In genomic region chr2:3322311-3322970, GRCh38 we compare ENCODE assay signal across 25 cellular contexts.
"Had no signal": no experiment of that assay in that cellular context is flagged by ENCODE, and none has a peak within 500 bp of the region (broad histone marks: within the 10 kb centered on the region; RNA-seq: fewer than 3 reads in every experiment).

No MANE protein-coding gene starts in this region.

- H3K4me1 ChIP-seq: psoas muscle, sigmoid colon, tibial nerve, upper lobe of left lung, uterus had no signal

- H3K4me3 ChIP-seq: lung, psoas muscle, sigmoid colon, thoracic aorta, tibial nerve, upper lobe of left lung, uterus had no signal

- DNase-seq: cortex of kidney; effector memory CD8-positive, alpha-beta T cell; erythroblast; hypothalamus; immature natural killer cell; left ventricle myocardium superior; natural killer cell; psoas muscle; right cardiac atrium; stimulated activated CD4-positive, alpha-beta T cell treated with anti-CD3 and anti-CD28 coated beads, Interleukin-2, amount 100 ng/mL, for 24 hours; stimulated activated CD4-positive, alpha-beta T cell treated with anti-CD3 and anti-CD28 coated beads, Interleukin-4, amount 100 ng/mL, for 24 hours; stimulated activated naive CD8-positive, alpha-beta T cell treated with anti-CD3 and anti-CD28 coated beads, Interleukin-15, Interleukin-2, amounts not matched to agents 100 U/mL and 50 U/mL, for 24 hours; substantia nigra; upper lobe of left lung; uterus had no signal

- H3K36me3 Mint-ChIP-seq: natural killer cell had no signal

- H3K36me3 ChIP-seq: thoracic aorta, uterus had no signal

- H3K4me1 Mint-ChIP-seq: neural crest cell; stimulated activated memory B cell treated with anti-CD40 and anti-IgM and Interleukin-4, amounts not matched to agents 10 μg/mL and 1 μg/mL and 100 μg/mL, for 72 hours had no signal

- H3K27me3 Mint-ChIP-seq: effector memory CD8-positive, alpha-beta T cell; memory B cell; stimulated activated memory B cell treated with anti-CD40 and anti-IgM and Interleukin-4, amounts not matched to agents 10 μg/mL and 1 μg/mL and 100 μg/mL, for 72 hours had no signal

- H3K9me3 ChIP-seq: psoas muscle, sigmoid colon, thoracic aorta, tibial nerve, upper lobe of left lung, uterus had no signal

- H3K27me3 ChIP-seq: sigmoid colon, tibial nerve, upper lobe of left lung, uterus had no signal

- H3K9me3 Mint-ChIP-seq: effector memory CD8-positive, alpha-beta T cell; immature natural killer cell; memory B cell; natural killer cell; neural crest cell; stimulated activated memory B cell treated with anti-CD40 and anti-IgM and Interleukin-4, amounts not matched to agents 10 μg/mL and 1 μg/mL and 100 μg/mL, for 72 hours had no signal

- H3K27ac ChIP-seq: psoas muscle, sigmoid colon, thoracic aorta, tibial nerve, upper lobe of left lung, uterus had no signal

- FAIRE-seq: endometrium, frontal cortex, keratinocyte had no signal

- H3K4me3 Mint-ChIP-seq: effector memory CD8-positive, alpha-beta T cell; immature natural killer cell; memory B cell; natural killer cell; neural crest cell; stimulated activated memory B cell treated with anti-CD40 and anti-IgM and Interleukin-4, amounts not matched to agents 10 μg/mL and 1 μg/mL and 100 μg/mL, for 72 hours had no signal

- H3K27ac Mint-ChIP-seq: memory B cell; natural killer cell; stimulated activated memory B cell treated with anti-CD40 and anti-IgM and Interleukin-4, amounts not matched to agents 10 μg/mL and 1 μg/mL and 100 μg/mL, for 72 hours had no signal
